Comparison of ENCODE assay signal across 22 cellular contexts in genomic region chr3:150675587-150675986, GRCh38. TPM values are rescaled to one million over a fixed set of nuclear protein-coding genes. Genes with fewer than 3 reads are reported as not detected.
DNase-seq lines count a peak whose midpoint lies in the region; ATAC-seq, FAIRE-seq and TF ChIP-seq lines count a peak whose summit lies in the region.
"Had no signal": no experiment of that assay in that cellular context is flagged by ENCODE, and none has a peak within 500 bp of the region (broad histone marks: within the 10 kb centered on the region; RNA-seq: fewer than 3 reads in every experiment).

No MANE protein-coding gene starts in this region.

- no peaks in the 10 kb centered on the region for H3K27me3 Mint-ChIP-seq in activated naive CD8-positive, alpha-beta T cell
- peaks cover 6% of the 10 kb centered on the region for H3K27me3 Mint-ChIP-seq in activated naive CD8-positive, alpha-beta T cell treated with anti-CD3 and anti-CD28 coated beads for 36 hours
- peaks cover 1% of the 10 kb centered on the region for H3K27me3 Mint-ChIP-seq in endothelial cell (ENCODE audit: unreplicated experiment)
- peaks cover under 1 to 19% (median 8%) of the 10 kb centered on the region in 5 donors for H3K27me3 Mint-ChIP-seq in naive thymus-derived CD4-positive, alpha-beta T cell

- no peaks in the 10 kb centered on the region for H3K9me3 ChIP-seq in HEK293 (ENCODE audit: control insufficient read depth, insufficient read depth, low read depth, low read length)
- H3K9me3 ChIP-seq in naive thymus-derived CD4-positive, alpha-beta T cell (ENCODE audit: control insufficient read depth in 2 of 3, low read length in 3 of 3), result peaks cover 0 to 6% (median 0%) of the 10 kb centered on the region in 3 experiments
- H3K9me3 ChIP-seq: BE2C had no signal

- intact Hi-C loops in naive thymus-derived CD4-positive, alpha-beta T cell (cut with micrococcal nuclease), result no loop called here

- peak; percentile 11 for FAIRE-seq in TTC549 (lab: Jason Lieb, UNC)
- FAIRE-seq: A549, GM12892, H1 had no signal

- H3K4me3 Mint-ChIP-seq in activated naive CD8-positive, alpha-beta T cell, result no peak overlapping the region
- no peak overlapping the region for H3K4me3 Mint-ChIP-seq in activated naive CD8-positive, alpha-beta T cell treated with anti-CD3 and anti-CD28 coated beads for 36 hours
- H3K4me3 Mint-ChIP-seq in endothelial cell (ENCODE audit: unreplicated experiment), result peak overlapping the region; percentile 52
- no peak overlapping the region for H3K4me3 Mint-ChIP-seq in naive thymus-derived CD4-positive, alpha-beta T cell
- H3K4me3 Mint-ChIP-seq: CD4-positive, CD25-positive, alpha-beta regulatory T cell; T-cell; T-helper 2 cell treated with Interferon-gamma antibody and Interleukin-4, amounts not matched to agents 5 μg/mL and 100 μg/mL, for 36 hours had no signal

- no peak for DNase-seq in activated naive CD8-positive, alpha-beta T cell treated with anti-CD3 and anti-CD28 coated beads for 36 hours
- no peak for DNase-seq in endothelial cell (ENCODE audit: low spot score)
- DNase-seq in naive thymus-derived CD4-positive, alpha-beta T cell, result no peak
- no peak for DNase-seq in cerebellar cortex (ENCODE audit: low spot score)
- DNase-seq: BE2C; CD4-positive, CD25-positive, alpha-beta regulatory T cell; DMS79 treated with DMSO at 0.1 percent for 48 hours; NCI-H1694 treated with DMSO at 0.1 percent for 48 hours; NCI-H2107; NCI-H226; NCI-H510A treated with DMSO at 0.1 percent for 48 hours; NCI-H774; Peyer's patch; T-cell had no signal

- H3K27me3 ChIP-seq in naive thymus-derived CD4-positive, alpha-beta T cell (ENCODE audit: control insufficient read depth in 2 of 2, insufficient read depth in 2 of 2, low read length in 2 of 2), result no peaks in the 10 kb centered on the region
- H3K27me3 ChIP-seq: BE2C, Peyer's patch had no signal

- H3K36me3 ChIP-seq in HEK293 (ENCODE audit: control insufficient read depth in 2 of 2, insufficient read depth in 1 of 2, low read length in 2 of 2), result no peaks in the 10 kb centered on the region
- no peaks in the 10 kb centered on the region for H3K36me3 ChIP-seq in naive thymus-derived CD4-positive, alpha-beta T cell (ENCODE audit: control insufficient read depth in 2 of 3, insufficient read depth in 3 of 3, low read length in 3 of 3)
- H3K36me3 ChIP-seq: BE2C, Peyer's patch had no signal

- POLR2A ChIA-PET in HEK293 (lab: Yijun Ruan, JAX), result no interaction called here
- POLR2A ChIA-PET in naive thymus-derived CD4-positive, alpha-beta T cell (lab: Charles Lee), result no interaction called here

- H3K4me1 ChIP-seq in HEK293 (ENCODE audit: control insufficient read depth, insufficient read depth, low read length), result no peaks in the 10 kb centered on the region
- no peaks in the 10 kb centered on the region for H3K4me1 ChIP-seq in naive thymus-derived CD4-positive, alpha-beta T cell (ENCODE audit: control insufficient read depth in 2 of 2, insufficient read depth in 2 of 2, low read length in 2 of 2)
- H3K4me1 ChIP-seq: A549, BE2C, Peyer's patch had no signal

- H3K27ac ChIP-seq in HEK293 (ENCODE audit: extremely low read depth, low read depth, low read length), result no peak overlapping the region
- no peak overlapping the region for H3K27ac ChIP-seq in naive thymus-derived CD4-positive, alpha-beta T cell (ENCODE audit: low read depth, low read length)
- H3K27ac ChIP-seq: A549, Peyer's patch had no signal

- ATAC-seq in naive thymus-derived CD4-positive, alpha-beta T cell, result no peak
- ATAC-seq: A549, SK-N-SH treated with all-trans-retinoic acid at 6 μM for 48 hours, T-cell had no signal

- TF ChIP-seq CTCF in HEK293 (tag by site-specific recombination; IDR thresholded peaks at IDR 0.05), result no peak
- TF ChIP-seq CTCF in endothelial cell (IDR thresholded peaks at IDR 0.05; ENCODE audit: unreplicated experiment), result no peak

- H3K4me1 Mint-ChIP-seq in activated naive CD8-positive, alpha-beta T cell (ENCODE audit: low read depth), result peaks cover 6% of the 10 kb centered on the region
- H3K4me1 Mint-ChIP-seq in activated naive CD8-positive, alpha-beta T cell treated with anti-CD3 and anti-CD28 coated beads for 36 hours, result peaks cover 11% of the 10 kb centered on the region
- no peaks in the 10 kb centered on the region for H3K4me1 Mint-ChIP-seq in endothelial cell (ENCODE audit: unreplicated experiment)
- peaks cover 0 to 3% (median under 1%) of the 10 kb centered on the region in 7 donors for H3K4me1 Mint-ChIP-seq in naive thymus-derived CD4-positive, alpha-beta T cell

- H3K27ac Mint-ChIP-seq in activated naive CD8-positive, alpha-beta T cell, result peak overlapping the region; percentile 13
- no peak overlapping the region for H3K27ac Mint-ChIP-seq in activated naive CD8-positive, alpha-beta T cell treated with anti-CD3 and anti-CD28 coated beads for 36 hours
- H3K27ac Mint-ChIP-seq in endothelial cell (ENCODE audit: unreplicated experiment), result no peak overlapping the region
- H3K27ac Mint-ChIP-seq in naive thymus-derived CD4-positive, alpha-beta T cell, result peak overlapping the region in 1 of 9 donors; percentile 77
- H3K27ac Mint-ChIP-seq: CD4-positive, CD25-positive, alpha-beta regulatory T cell; T-cell; T-helper 2 cell treated with Interferon-gamma antibody and Interleukin-4, amounts not matched to agents 5 μg/mL and 100 μg/mL, for 36 hours had no signal

- peaks cover 7% of the 10 kb centered on the region for H3K36me3 Mint-ChIP-seq in activated naive CD8-positive, alpha-beta T cell
- H3K36me3 Mint-ChIP-seq in activated naive CD8-positive, alpha-beta T cell treated with anti-CD3 and anti-CD28 coated beads for 36 hours, result peaks cover 8% of the 10 kb centered on the region
- H3K36me3 Mint-ChIP-seq in endothelial cell (ENCODE audit: low read depth, unreplicated experiment), result no peaks in the 10 kb centered on the region
- peaks cover 0 to 10% (median 9%) of the 10 kb centered on the region in 5 donors for H3K36me3 Mint-ChIP-seq in naive thymus-derived CD4-positive, alpha-beta T cell
- H3K36me3 Mint-ChIP-seq: CD4-positive, CD25-positive, alpha-beta regulatory T cell had no signal

- peaks cover 10% of the 10 kb centered on the region for H3K9me3 Mint-ChIP-seq in activated naive CD8-positive, alpha-beta T cell (ENCODE audit: low read depth)
- H3K9me3 Mint-ChIP-seq in activated naive CD8-positive, alpha-beta T cell treated with anti-CD3 and anti-CD28 coated beads for 36 hours, result peaks cover 18% of the 10 kb centered on the region
- peaks cover 7% of the 10 kb centered on the region for H3K9me3 Mint-ChIP-seq in endothelial cell (ENCODE audit: unreplicated experiment)
- H3K9me3 Mint-ChIP-seq in naive thymus-derived CD4-positive, alpha-beta T cell, result peaks cover 2 to 19% (median 13%) of the 10 kb centered on the region in 11 donors

- H3K4me3 ChIP-seq in HEK293 (ENCODE audit: low read depth, low read length), result no peak overlapping the region
- no peak overlapping the region for H3K4me3 ChIP-seq in naive thymus-derived CD4-positive, alpha-beta T cell (ENCODE audit: low read length)
- H3K4me3 ChIP-seq: A549, Peyer's patch had no signal

- CTCF ChIA-PET in HEK293 (lab: Yijun Ruan, JAX), result no interaction called here
- CTCF ChIA-PET in naive thymus-derived CD4-positive, alpha-beta T cell (lab: Charles Lee), result no interaction called here

TF ChIP-seq in HEK293, 187 proteins besides CTCF, POLR2A, EP300 and RAD21 (continues in another document):
- TF ChIP-seq ZNF785 (tag by site-specific recombination; IDR thresholded peaks at IDR 0.05), result no peak
- TF ChIP-seq SP3 (tag by site-specific recombination; IDR thresholded peaks at IDR 0.05), result no peak
- TF ChIP-seq ZNF660 (tag by site-specific recombination; IDR thresholded peaks at IDR 0.05), result no peak
- TF ChIP-seq ZNF791 (tag by site-specific recombination; IDR thresholded peaks at IDR 0.05), result no peak
- peak; percentile 86 for TF ChIP-seq SETDB1 (IDR thresholded peaks at IDR 0.05; ENCODE audit: insufficient read length, low read length)
- no peak for TF ChIP-seq REPIN1 (tag by site-specific recombination; IDR thresholded peaks at IDR 0.05; ENCODE audit: low read depth)
- TF ChIP-seq ZNF580 (tag by site-specific recombination; IDR thresholded peaks at IDR 0.05), result no peak
- TF ChIP-seq ZBTB21 (tag by site-specific recombination; IDR thresholded peaks at IDR 0.05), result no peak
- 0 out of 2 replicates have a peak, but pooled peaks have one; percentile 22 for TF ChIP-seq KLF8 (tag by site-specific recombination; IDR thresholded peaks at IDR 0.05)
- TF ChIP-seq ZNF449 (tag by site-specific recombination; IDR thresholded peaks at IDR 0.05), result no peak
- TF ChIP-seq SCRT1 (tag by site-specific recombination; IDR thresholded peaks at IDR 0.05; ENCODE audit: borderline replicate concordance), result peak; percentile 83
- TF ChIP-seq ZFHX2 (tag by site-specific recombination; conservative IDR thresholded peaks at IDR 0.05), result no peak
- TF ChIP-seq ZNF585B (tag by site-specific recombination; IDR thresholded peaks at IDR 0.05), result no peak
- no peak for TF ChIP-seq ZNF223 (tag by site-specific recombination; IDR thresholded peaks at IDR 0.05)

RNA-seq across cellular contexts. Expression of gene ERICH6, which starts 28.1 kb away (rescaled TPM):
- total RNA-seq in activated naive CD8-positive, alpha-beta T cell treated with anti-CD3 and anti-CD28 coated beads for 36 hours, result not detected
- 0.31 TPM for total RNA-seq in endothelial cell (ENCODE audit: unreplicated experiment)
- 1 to 10 TPM in 1 of 5 experiments, under 1 TPM in 4; 0.24 to 1.4 (median 0.53) TPM for total RNA-seq in naive thymus-derived CD4-positive, alpha-beta T cell
- not detected for polyA plus RNA-seq in naive thymus-derived CD4-positive, alpha-beta T cell
- total RNA-seq: CD4-positive, CD25-positive, alpha-beta regulatory T cell; H1; Peyer's patch had no signal
- polyA plus RNA-seq: H1 had no signal
